Comparison of ENCODE assay signal across 18 cellular contexts in genomic region chr12:3054993-3055711, GRCh38. TPM values are rescaled to one million over a fixed set of nuclear protein-coding genes. Genes with fewer than 3 reads are reported as not detected.
A peak's percentile ranks its signal among the peaks of the same experiment; 100 is the strongest.
DNase-seq lines count a peak whose midpoint lies in the region; ATAC-seq and TF ChIP-seq lines count a peak whose summit lies in the region.
"Had no signal": no experiment of that assay in that cellular context is flagged by ENCODE, and none has a peak within 500 bp of the region (broad histone marks: within the 10 kb centered on the region; RNA-seq: fewer than 3 reads in every experiment).

No MANE protein-coding gene starts in this region.

- 45 to 64% (median 58%) methylated on average over 12 of the region's 12 CpGs for WGBS in stomach, 5 donors

- TF ChIP-seq CTCF in cardiac muscle cell (IDR thresholded peaks at IDR 0.05; ENCODE audit: low read depth, low read length) = no peak
- TF ChIP-seq CTCF in omental fat pad (IDR thresholded peaks at IDR 0.05) = no peak
- TF ChIP-seq CTCF in vagina (IDR thresholded peaks at IDR 0.05) = no peak
- TF ChIP-seq CTCF in stomach (IDR thresholded peaks at IDR 0.05) = no peak

- H3K4me3 ChIP-seq in cardiac muscle cell (no peak overlapping the region), vagina (no peak overlapping the region), stomach (no peak overlapping the region)

- TF ChIP-seq POLR2A in vagina (IDR thresholded peaks at IDR 0.05) (no peak), erythroblast (IDR thresholded peaks at IDR 0.05; ENCODE audit: low read length) (no peak), stomach (IDR thresholded peaks at IDR 0.05) (no peak)

- H3K27me3 ChIP-seq in cardiac muscle cell (no peaks in the 10 kb centered on the region), vagina (no peaks in the 10 kb centered on the region), stomach (no peaks in the 10 kb centered on the region)

- intact Hi-C loops in Right ventricle myocardium inferior (cut with DNase I) = no loop called here
- intact Hi-C loops in vagina (cut with DNase I) = no loop called here
- intact Hi-C loops in stomach (cut with DNase I; ENCODE audit: low total_unique reads) = no loop called here

- H3K36me3 ChIP-seq in cardiac muscle cell (no peaks in the 10 kb centered on the region), vagina (no peaks in the 10 kb centered on the region), stomach (no peaks in the 10 kb centered on the region)

- peak in 1 of 2 donors; percentile 34 for DNase-seq in cardiac muscle cell (ENCODE audit: low read depth in 1 of 2, low spot score in 1 of 2)
- no peak for DNase-seq in Right ventricle myocardium inferior (ENCODE audit: missing footprints)
- peak; percentile 52 for DNase-seq in fibroblast of peridontal ligament (ENCODE audit: extremely low read depth)
- DNase-seq in omental fat pad (ENCODE audit: low spot score) = no peak
- no peak for DNase-seq in vagina (ENCODE audit: extremely low spot score in 2 of 2)
- DNase-seq in erythroblast (lab: John Stamatoyannopoulos, UW) = no peak
- no peak for DNase-seq in stomach
- DNase-seq: activated CD4-positive, alpha-beta T cell treated with anti-CD3 and anti-CD28 coated beads, Interleukin-2, amount 10 ng/mL, durations not matched to agents 7 days and 5 days; activated naive CD8-positive, alpha-beta T cell treated with anti-CD3 and anti-CD28 coated beads for 36 hours; activated T-cell treated with anti-CD3 and anti-CD28 coated beads, Interleukin-2, amount 50 U/mL, for 24 hours; CD4-positive, alpha-beta T cell; Kasumi-1; kidney glomerular epithelial cell; NCI-H226; SHP77 treated with DMSO at 0.1 percent for 48 hours; stimulated activated CD4-positive, alpha-beta T cell treated with anti-CD3 and anti-CD28 coated beads, Interleukin-2, amount 100 ng/mL, for 24 hours; T-helper 9 cell had no signal

- ATAC-seq in Right ventricle myocardium inferior (no peak), omental fat pad (ENCODE audit: low FRiP score) (peak; percentile 66), HG02885 (IDR thresholded peaks at IDR 0.05; ENCODE audit: poor library complexity, unreplicated experiment) (no peak)

- peak overlapping the region; percentile 79 for H3K27ac ChIP-seq in cardiac muscle cell
- peak overlapping the region; percentile 81 for H3K27ac ChIP-seq in vagina
- H3K27ac ChIP-seq in stomach = peak overlapping the region in 2 of 5 donors; percentile 5 to 77

- H3K4me1 ChIP-seq in cardiac muscle cell (ENCODE audit: low read depth) = peaks cover 8% of the 10 kb centered on the region
- peaks cover 10% of the 10 kb centered on the region for H3K4me1 ChIP-seq in vagina
- H3K4me1 ChIP-seq in stomach = peaks cover 0 to 16% (median 5%) of the 10 kb centered on the region in 4 donors

- TF ChIP-seq EP300 in stomach (IDR thresholded peaks at IDR 0.05) = no peak

- H3K9me3 ChIP-seq in cardiac muscle cell (ENCODE audit: low read depth) (no peaks in the 10 kb centered on the region), vagina (no peaks in the 10 kb centered on the region), stomach (no peaks in the 10 kb centered on the region)

RNA-seq across cellular contexts. Expression of gene TSPAN9, which starts 22.0 kb away (rescaled TPM):
- total RNA-seq in cardiac muscle cell = 153 and 199 TPM in 2 replicates
- polyA plus RNA-seq in cardiac muscle cell = 13.3 and 17.9 TPM in 2 replicates
- total RNA-seq in Right ventricle myocardium inferior = 193 TPM
- 10 to 100 TPM; 23.4 to 43.3 (median 29.4) TPM for total RNA-seq in omental fat pad
- 32.2 TPM for total RNA-seq in vagina
- total RNA-seq in stomach = 10 to 100 TPM in 3 of 5 donors, 1 to 10 TPM in 2; 1.4 to 58.3 (median 15.6) TPM
- polyA plus RNA-seq in stomach = 1 to 10 TPM; 4.1 to 9.4 (median 6.4) TPM
